In the genomic region with DNA sequence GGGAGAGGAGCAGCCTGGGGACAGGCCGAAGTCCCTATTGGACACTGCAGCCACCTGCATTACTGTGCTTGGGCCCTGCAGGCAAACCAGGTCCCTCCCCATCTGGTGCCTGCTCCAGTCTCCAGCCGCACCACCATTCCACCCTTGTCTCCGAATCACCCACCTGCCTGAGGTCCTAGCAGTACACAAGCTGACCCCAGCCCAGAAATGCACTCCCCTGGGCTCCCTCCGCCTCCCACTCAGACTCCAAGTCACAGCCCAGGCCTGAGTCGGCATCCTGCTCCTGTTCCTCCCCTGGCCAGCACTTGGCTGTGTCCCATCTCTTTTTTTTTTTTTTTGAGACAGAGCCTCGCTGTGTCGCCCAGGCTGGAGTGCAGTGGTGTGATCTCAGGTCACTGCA, we compare ENCODE assay signal across 1 cellular context.
TF ChIP-seq lines count a peak whose summit lies in the region.

No MANE protein-coding gene starts in this region.

TF ChIP-seq in HepG2, 621 proteins besides CTCF, POLR2A, EP300 and RAD21:
- TF ChIP-seq BRD4 (CRISPR knock-in tag; IDR thresholded peaks at IDR 0.05) = no peak
- TF ChIP-seq EZH2 (conservative IDR thresholded peaks at IDR 0.05; ENCODE audit: low read depth, low read length) = no peak
- peak; percentile 47 for TF ChIP-seq AGO2 (optimal IDR thresholded peaks at IDR 0.05; ENCODE audit: low read depth, low read length)
